In the genomic region with DNA sequence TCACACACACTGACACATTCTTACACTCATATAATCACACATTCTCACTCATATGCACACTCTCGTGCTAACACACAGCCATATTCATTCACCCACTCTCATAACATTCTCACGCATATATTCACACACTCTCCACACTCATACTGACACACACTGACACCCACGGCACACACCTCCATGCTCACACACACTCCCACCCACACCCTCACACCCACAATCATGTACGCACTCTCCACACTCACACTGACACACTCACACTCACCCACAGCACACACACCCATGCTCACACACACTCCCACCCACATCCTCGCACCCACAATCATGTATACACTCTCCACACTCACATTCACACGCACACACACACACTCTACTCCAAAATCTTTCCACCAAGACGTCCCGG, we compare ENCODE assay signal across 15 cellular contexts.
"Had no signal": no experiment of that assay in that cellular context is flagged by ENCODE, and none has a peak within 500 bp of the region (broad histone marks: within the 10 kb centered on the region; RNA-seq: fewer than 3 reads in every experiment).

No MANE protein-coding gene starts in this region.

- H3K4me1 ChIP-seq: body of pancreas, parathyroid adenoma had no signal

- H2AFZ ChIP-seq: parathyroid adenoma had no signal

- H3K27me3 ChIP-seq: body of pancreas, neutrophil had no signal

- H3K9me3 Mint-ChIP-seq: activated CD4-positive, alpha-beta T cell treated with anti-CD3 and anti-CD28 coated beads, Interleukin-2, amount 10 ng/mL, durations not matched to agents 7 days and 5 days; stimulated activated naive B cell treated with anti-CD40 and anti-IgM and Interleukin-4, amounts not matched to agents 10 μg/mL and 1 μg/mL and 100 μg/mL, for 72 hours had no signal

- H3K36me3 Mint-ChIP-seq: activated naive CD8-positive, alpha-beta T cell; stimulated activated naive B cell treated with anti-CD40 and anti-IgM and Interleukin-4, amounts not matched to agents 10 μg/mL and 1 μg/mL and 100 μg/mL, for 72 hours had no signal

- H3K4me3 ChIP-seq: body of pancreas, gastroesophageal sphincter, left ventricle myocardium inferior, tibial nerve had no signal

- H3K9ac ChIP-seq: parathyroid adenoma had no signal

- H3K27me3 Mint-ChIP-seq: activated naive CD8-positive, alpha-beta T cell had no signal

- H3K9me3 ChIP-seq: body of pancreas, gastroesophageal sphincter, left ventricle myocardium inferior, neutrophil, tibial nerve had no signal

- H3K27ac ChIP-seq: body of pancreas, gastroesophageal sphincter, left ventricle myocardium inferior, neutrophil, parathyroid adenoma, tibial nerve had no signal

- H3K27ac Mint-ChIP-seq: activated CD4-positive, alpha-beta T cell treated with anti-CD3 and anti-CD28 coated beads, Interleukin-2, amount 10 ng/mL, durations not matched to agents 7 days and 5 days; activated naive CD8-positive, alpha-beta T cell; stimulated activated naive B cell treated with anti-CD40 and anti-IgM and Interleukin-4, amounts not matched to agents 10 μg/mL and 1 μg/mL and 100 μg/mL, for 72 hours had no signal

- H3K36me3 ChIP-seq: gastroesophageal sphincter, left ventricle myocardium inferior, neutrophil, tibial nerve had no signal

- DNase-seq: activated CD4-positive, alpha-beta T cell treated with anti-CD3 and anti-CD28 coated beads, Interleukin-2, amount 10 ng/mL, durations not matched to agents 7 days and 5 days; activated gamma-delta T cell treated with Interleukin-2 at 50 U/mL for 16 hours; amygdala; cortex of kidney; effector CD4-positive, alpha-beta T cell; left ventricle myocardium inferior; retina; stimulated activated CD4-positive, alpha-beta T cell treated with anti-CD3 and anti-CD28 coated beads, Interleukin-2, amount 100 ng/mL, for 48 hours; stimulated activated naive B cell treated with anti-CD40 and anti-IgM and Interleukin-4, amounts not matched to agents 10 μg/mL and 1 μg/mL and 100 μg/mL, for 72 hours had no signal

- ATAC-seq: body of pancreas; gastroesophageal sphincter; stimulated activated naive B cell treated with anti-CD40 and anti-IgM and Interleukin-4, amounts not matched to agents 10 μg/mL and 1 μg/mL and 100 μg/mL, for 72 hours had no signal

- H3K4me3 Mint-ChIP-seq: activated CD4-positive, alpha-beta T cell treated with anti-CD3 and anti-CD28 coated beads, Interleukin-2, amount 10 ng/mL, durations not matched to agents 7 days and 5 days; activated naive CD8-positive, alpha-beta T cell; stimulated activated naive B cell treated with anti-CD40 and anti-IgM and Interleukin-4, amounts not matched to agents 10 μg/mL and 1 μg/mL and 100 μg/mL, for 72 hours had no signal

- H3K79me2 ChIP-seq: parathyroid adenoma had no signal
